ENCODE assay signal across 8 cellular contexts in genomic region chr4:184536881-184537248, GRCh38.
A peak's percentile ranks its signal among the peaks of the same experiment; 100 is the strongest.
DNase-seq lines count a peak whose midpoint lies in the region; ATAC-seq and TF ChIP-seq lines count a peak whose summit lies in the region.

No MANE protein-coding gene starts in this region.

- TF ChIP-seq CTCF in CD14-positive monocyte (IDR thresholded peaks at IDR 0.05) (no peak), IMR-90 (conservative IDR thresholded peaks at IDR 0.05; ENCODE audit: low read depth, low read length) (no peak)

- H2AFZ ChIP-seq in IMR-90 (replicated peaks; ENCODE audit: low read length, poor library complexity), result peak overlapping the region; percentile 6

- H3K4me1 Mint-ChIP-seq in CD14-positive monocyte, result peaks cover 46% of the 10 kb centered on the region

- H3K79me1 ChIP-seq in IMR-90 (ENCODE audit: low read depth in 1 of 2, low read length in 2 of 2), result peaks cover 8 to 19% of the 10 kb centered on the region in 2 experiments

- H3K4me1 ChIP-seq in IMR-90 (ENCODE audit: control insufficient read depth, insufficient read depth, low read length), result no peaks in the 10 kb centered on the region

- H4K5ac ChIP-seq in IMR-90 (ENCODE audit: low read depth, low read length), result peak overlapping the region; percentile 93

- H4K91ac ChIP-seq in IMR-90 (ENCODE audit: insufficient read depth, low read depth, low read length), result peak overlapping the region; percentile 84

- H3K27ac Mint-ChIP-seq in CD14-positive monocyte, result peak overlapping the region; percentile 99 to 100 (median 100)

- no peak overlapping the region for H2BK20ac ChIP-seq in IMR-90 (ENCODE audit: low read depth, low read length)

- H2AK5ac ChIP-seq in IMR-90 (ENCODE audit: low read depth, low read length), result peak overlapping the region; percentile 23; the same call in 1 of the 2 replicates

- peak overlapping the region; percentile 85 for H3K56ac ChIP-seq in IMR-90 (ENCODE audit: extremely low read depth, insufficient read depth, low read length)

- no peaks in the 10 kb centered on the region for H3K9me3 ChIP-seq in IMR-90 (ENCODE audit: control insufficient read depth, insufficient read depth, low read length)

- H3K36me3 ChIP-seq in IMR-90 (ENCODE audit: control insufficient read depth, insufficient read depth, low read length), result no peaks in the 10 kb centered on the region

- peaks cover 0 to 5% (median 3%) of the 10 kb centered on the region in 3 donors for H3K27me3 Mint-ChIP-seq in CD14-positive monocyte (ENCODE audit: low read depth in 3 of 3)

- no peak for TF ChIP-seq POLR2A in IMR-90 (IDR thresholded peaks at IDR 0.05; ENCODE audit: low read depth, low read length)

- H2AK9ac ChIP-seq in IMR-90 (replicated peaks; ENCODE audit: low read depth, low read length, poor library complexity), result peak overlapping the region; percentile 89

- BruUV-seq in IMR-90 (replicated peaks; lab: Mats Ljungman, UMichigan), result no TSS peak

- H3K4me2 ChIP-seq in IMR-90 (ENCODE audit: low read depth, low read length), result peak overlapping the region; percentile 77

- dilution Hi-C loops in IMR-90 (cut with HindIII; ENCODE audit: low sequenced_read_pairs, unreplicated experiment), result no loop called here

- H3K27me3 ChIP-seq in IMR-90 (ENCODE audit: control insufficient read depth, insufficient read depth, low read length), result no peaks in the 10 kb centered on the region

- H4K20me1 ChIP-seq in IMR-90 (ENCODE audit: insufficient read depth, low read length), result no peaks in the 10 kb centered on the region

- peak overlapping the region; percentile 76 for H3K18ac ChIP-seq in IMR-90 (ENCODE audit: low read depth, low read length)

- no peak; the same call in 1 of the 2 replicates for ATAC-seq in IMR-90 (ENCODE audit: low read depth)
- no peak for ATAC-seq in HG03571 (IDR thresholded peaks at IDR 0.05; ENCODE audit: unreplicated experiment)

- peak overlapping the region; percentile 92 for H3K4ac ChIP-seq in IMR-90 (ENCODE audit: low read depth, low read length)

- peak overlapping the region; percentile 36 for H2BK15ac ChIP-seq in IMR-90 (ENCODE audit: low read depth, low read length)

- H3K4me3 ChIP-seq in IMR-90 (ENCODE audit: insufficient read depth, low read depth, low read length), result peak overlapping the region; percentile 81

- H3K9ac ChIP-seq in IMR-90 (ENCODE audit: low read depth, low read length), result peak overlapping the region; percentile 95

- CTCF ChIA-PET in IMR-90 (lab: Yijun Ruan, JAX), result interaction anchor here (1.1 to 1.7 kb wide), 3 partner anchors 249 to 276 kb away, joined by 3 to 11 read pairs (median 3); no protein-coding TSS in a partner anchor

- 40% methylated on average over 1 of the region's 5 CpGs; no CpG with 5 or more reads in 1 of the 2 experiments for WGBS in IMR-90 (ENCODE audit: extremely low coverage in 2 of 2, insufficient read length in 1 of 2), 2 experiments

- POLR2A ChIA-PET in IMR-90 (lab: Charles Lee; ENCODE audit: unreplicated experiment), result no interaction called here

- peak overlapping the region; percentile 70; the same call in 1 of the 2 replicates for H2BK120ac ChIP-seq in IMR-90 (ENCODE audit: low read depth, low read length)

- TF ChIP-seq RAD21 in IMR-90 (IDR thresholded peaks at IDR 0.05; ENCODE audit: low read length), result no peak

- H3K9me1 ChIP-seq in IMR-90 (ENCODE audit: insufficient read depth, low read length), result no peaks in the 10 kb centered on the region

- H4K8ac ChIP-seq in IMR-90 (ENCODE audit: low read depth in 2 of 2, low read length in 2 of 2), result peak overlapping the region; percentile 89 to 96

- peak overlapping the region; percentile 92 for H3K27ac ChIP-seq in IMR-90 (ENCODE audit: insufficient read depth, low read length)

- no peaks in the 10 kb centered on the region for H3K9me3 Mint-ChIP-seq in CD14-positive monocyte

- no peak for DNase-seq in CD14-positive monocyte (ENCODE audit: low spot score)
- DNase-seq in IMR-90, result no peak
- peak; percentile 6 for DNase-seq in cerebellar cortex (ENCODE audit: low spot score)
- peak; percentile 54 for DNase-seq in midbrain (lab: John Stamatoyannopoulos, UW)
- no peak for DNase-seq in Ammon's horn (ENCODE audit: low spot score)
- no peak for DNase-seq in foreskin melanocyte
- no peak for DNase-seq in NCI-H510A treated with DMSO at 0.1 percent for 48 hours (lab: John Stamatoyannopoulos, UW)

- peak overlapping the region; percentile 85 for H2BK5ac ChIP-seq in IMR-90 (ENCODE audit: low read depth, low read length, poor library complexity, severe bottlenecking)

- H3K23ac ChIP-seq in IMR-90 (ENCODE audit: low read depth, low read length), result peak overlapping the region; percentile 83

- peaks cover 0 to 4% of the 10 kb centered on the region in 2 donors for H3K36me3 Mint-ChIP-seq in CD14-positive monocyte

- in situ Hi-C loops in IMR-90 (cut with MboI; ENCODE audit: low sequenced_read_pairs), result loop anchor here (5.0 kb wide), 1 partner anchor 275 kb away; no protein-coding TSS in a partner anchor

- H3K4me3 Mint-ChIP-seq in CD14-positive monocyte, result peak overlapping the region; percentile 89 to 93

- intact Hi-C loops in CD14-positive monocyte (cut with micrococcal nuclease) (loop anchor here (2.0 to 10.0 kb wide), 3 partner anchors 62 to 122 kb away; partner anchors contain the start of gene IRF2 (in 1 of the 2)), IMR-90 (cut with micrococcal nuclease) (loop anchor here (1.0 to 5.0 kb wide), 4 partner anchors 63 to 195 kb away; partner anchors contain the start of genes CENPU and IRF2)

- peak overlapping the region; percentile 90 for H3K14ac ChIP-seq in IMR-90 (replicated peaks; ENCODE audit: low read depth, low read length)

TF ChIP-seq in IMR-90, 13 proteins besides CTCF, POLR2A, EP300 and RAD21:
- no peak for TF ChIP-seq NFE2L2 (IDR thresholded peaks at IDR 0.05; ENCODE audit: low read depth, low read length)
- TF ChIP-seq MXI1 (IDR thresholded peaks at IDR 0.05; ENCODE audit: borderline replicate concordance, low read depth, low read length), result no peak
- TF ChIP-seq MAZ (IDR thresholded peaks at IDR 0.05; ENCODE audit: borderline replicate concordance, low read depth, low read length), result no peak
- TF ChIP-seq USF2 (IDR thresholded peaks at IDR 0.05; ENCODE audit: low read depth, low read length), result no peak
- no peak for TF ChIP-seq FOS (IDR thresholded peaks at IDR 0.05; ENCODE audit: low read depth, low read length)
- TF ChIP-seq MAFK (IDR thresholded peaks at IDR 0.05; ENCODE audit: low read depth, low read length), result no peak
- TF ChIP-seq ELK1 (IDR thresholded peaks at IDR 0.05; ENCODE audit: borderline replicate concordance, low read depth, low read length), result no peak
- TF ChIP-seq RFX5 (IDR thresholded peaks at IDR 0.05; ENCODE audit: low read depth, low read length), result no peak
- TF ChIP-seq RCOR1 (IDR thresholded peaks at IDR 0.05; ENCODE audit: insufficient replicate concordance, low read length), result no peak
- TF ChIP-seq BHLHE40 (IDR thresholded peaks at IDR 0.05; ENCODE audit: low read depth, low read length), result no peak
- TF ChIP-seq CHD1 (IDR thresholded peaks at IDR 0.05; ENCODE audit: low read depth, low read length), result no peak
- no peak for TF ChIP-seq CEBPB (IDR thresholded peaks at IDR 0.05; ENCODE audit: low read depth, low read length)
- no peak for TF ChIP-seq SMC3 (IDR thresholded peaks at IDR 0.05; ENCODE audit: low read depth, low read length)

Comparison
In these comparisons a context has a peak if more than half of its experiments do, and no peak if none do; other contexts are left out.
1. DNase-seq: peak in cerebellar cortex (single experiment) and midbrain (single experiment); none in CD14-positive monocyte (single experiment), IMR-90 (single experiment), Ammon's horn (single experiment), foreskin melanocyte (single experiment) and NCI-H510A treated with DMSO at 0.1 percent for 48 hours (single experiment).